In genomic region chr7:114813597-114813996, GRCh38 we compare ENCODE assay signal across 22 cellular contexts.
"Had no signal": no experiment of that assay in that cellular context is flagged by ENCODE, and none has a peak within 500 bp of the region (broad histone marks: within the 10 kb centered on the region; RNA-seq: fewer than 3 reads in every experiment).

No MANE protein-coding gene starts in this region.

- H3K27me3 ChIP-seq: hepatocyte, tibial artery, upper lobe of left lung, uterus had no signal

- ATAC-seq: left cardiac atrium, lower lobe of right lung, natural killer cell, right cardiac atrium had no signal

- H3K4me3 Mint-ChIP-seq: endodermal cell, memory B cell, mesothelial cell of epicardium, natural killer cell, neural crest cell had no signal

- DNase-seq: effector CD4-positive, alpha-beta T cell; endodermal cell; erythroblast; foreskin melanocyte; head of caudate nucleus; kidney; left cardiac atrium; left ventricle myocardium inferior; lower lobe of right lung; natural killer cell; right cardiac atrium; small intestine; stimulated activated CD4-positive, alpha-beta T cell treated with anti-CD3 and anti-CD28 coated beads, Interleukin-12 subunit alpha, Interleukin-12 subunit beta, amount 100 ng/mL, for 4 hours; stimulated activated naive CD4-positive, alpha-beta T cell treated with Interleukin-2 at 50 U/mL for 16 hours; tibial artery; upper lobe of left lung; uterus had no signal

- H3K27me3 Mint-ChIP-seq: progenitor cell of endocrine pancreas had no signal

- H3K4me1 Mint-ChIP-seq: endodermal cell, memory B cell, natural killer cell, neural crest cell had no signal

- H3K27ac ChIP-seq: hepatocyte, left ventricle myocardium inferior, lower lobe of right lung, tibial artery, upper lobe of left lung, uterus had no signal

- H3K9me3 Mint-ChIP-seq: endodermal cell, neural crest cell had no signal

- H3K27ac Mint-ChIP-seq: endodermal cell, memory B cell, mesothelial cell of epicardium, natural killer cell, progenitor cell of endocrine pancreas had no signal

- H3K36me3 Mint-ChIP-seq: memory B cell, mesothelial cell of epicardium, natural killer cell had no signal

- H3K4me1 ChIP-seq: left ventricle myocardium inferior, lower lobe of right lung, tibial artery, upper lobe of left lung, uterus had no signal
